In genomic region chr12:122979001-122979907, GRCh38 we compare ENCODE assay signal across 9 cellular contexts. TPM values are rescaled to one million over a fixed set of nuclear protein-coding genes. Genes with fewer than 3 reads are reported as not detected.
DNase-seq lines count a peak whose midpoint lies in the region; ATAC-seq and TF ChIP-seq lines count a peak whose summit lies in the region.
"Had no signal": no experiment of that assay in that cellular context is flagged by ENCODE, and none has a peak within 500 bp of the region (broad histone marks: within the 10 kb centered on the region; RNA-seq: fewer than 3 reads in every experiment).

No MANE protein-coding gene starts in this region.

- intact Hi-C loops in heart right ventricle (cut with DNase I) = loop anchor here in 3 of 10 donors (2.0 to 5.0 kb wide), 2 partner anchors 172 to 258 kb away; partner anchors contain the start of gene PITPNM2 (in 1 of the 3)
- intact Hi-C loops in left ventricle myocardium superior (cut with micrococcal nuclease) = loop anchor here (10.0 kb wide), 1 partner anchor 256 kb away; the partner anchor contains the start of genes MPHOSPH9 and MTRFR
- intact Hi-C loops in body of pancreas (cut with DNase I) = no loop called here
- intact Hi-C loops in posterior vena cava (cut with DNase I) = loop anchor here in 1 of 2 donors (10.0 kb wide), 1 partner anchor 176 kb away; the partner anchor contains the start of gene PITPNM2

- peak overlapping the region; percentile 9 for H2AK5ac ChIP-seq in mesendoderm (ENCODE audit: low read length)

- H4K8ac ChIP-seq in mesendoderm (ENCODE audit: low read depth, low read length) = no peak overlapping the region

- H2BK5ac ChIP-seq in mesendoderm (ENCODE audit: low read length) = no peak overlapping the region

- ATAC-seq in heart right ventricle = no peak
- no peak for ATAC-seq in left ventricle myocardium superior
- ATAC-seq in body of pancreas = no peak

- no peak overlapping the region for H3K23ac ChIP-seq in mesendoderm (ENCODE audit: low read length)

- peaks cover 27 to 76% (median 60%) of the 10 kb centered on the region in 9 donors for H3K4me1 ChIP-seq in heart right ventricle
- peaks cover 80% of the 10 kb centered on the region for H3K4me1 ChIP-seq in body of pancreas
- H3K4me1 ChIP-seq in mesendoderm (ENCODE audit: control insufficient read depth, low read depth, low read length) = peaks cover 9% of the 10 kb centered on the region

- H3K4me3 ChIP-seq in heart right ventricle = peak overlapping the region in 9 of 10 donors; percentile 76 to 100 (median 90)
- peak overlapping the region in 1 of 2 donors; percentile 84 for H3K4me3 ChIP-seq in body of pancreas
- H3K4me3 ChIP-seq in mesendoderm (ENCODE audit: low read length) = no peak overlapping the region

- H3K56ac ChIP-seq in mesendoderm (ENCODE audit: low read length) = peak overlapping the region; percentile 98

- H3K18ac ChIP-seq in mesendoderm (ENCODE audit: low read length) = no peak overlapping the region

- H3K27me3 ChIP-seq in heart right ventricle (no peaks in the 10 kb centered on the region), body of pancreas (no peaks in the 10 kb centered on the region), mesendoderm (ENCODE audit: insufficient read depth, low read length, poor library complexity) (no peaks in the 10 kb centered on the region)
- H3K27me3 ChIP-seq: adrenal gland had no signal

- peak overlapping the region; percentile 76 for H3K4me2 ChIP-seq in mesendoderm (ENCODE audit: low read length)

- H3K9me3 ChIP-seq in heart right ventricle (no peaks in the 10 kb centered on the region), body of pancreas (no peaks in the 10 kb centered on the region)
- H3K9me3 ChIP-seq: adrenal gland had no signal

- peak overlapping the region; percentile 97 for H3K9ac ChIP-seq in mesendoderm (ENCODE audit: low read length)

- H2BK15ac ChIP-seq in mesendoderm (replicated peaks; ENCODE audit: low read depth) = no peak overlapping the region

- TF ChIP-seq CTCF in heart right ventricle (IDR thresholded peaks at IDR 0.05) (no peak), body of pancreas (IDR thresholded peaks at IDR 0.05) (no peak)

- no peak overlapping the region for H2BK120ac ChIP-seq in mesendoderm (ENCODE audit: low read depth, low read length)

- no peak overlapping the region for H4K5ac ChIP-seq in mesendoderm (ENCODE audit: low read length)

- DNase-seq in heart right ventricle = no peak
- DNase-seq in left ventricle myocardium superior = no peak
- DNase-seq in body of pancreas = no peak
- no peak for DNase-seq in mesendoderm
- no peak for DNase-seq in amniotic stem cell (lab: John Stamatoyannopoulos, UW)
- no peak for DNase-seq in SKM-1 (lab: John Stamatoyannopoulos, UW; ENCODE audit: unreplicated experiment)
- no peak for DNase-seq in cerebellum (ENCODE audit: low spot score)
- no peak for DNase-seq in posterior vena cava (ENCODE audit: low spot score)

- H3K4ac ChIP-seq in mesendoderm (ENCODE audit: low read depth, low read length) = no peak overlapping the region

- peaks cover 26% of the 10 kb centered on the region for H3K79me1 ChIP-seq in mesendoderm (ENCODE audit: low read length)

- H3K27ac ChIP-seq in heart right ventricle (peak overlapping the region in 7 of 10 donors; percentile 85 to 98 (median 92)), body of pancreas (peak overlapping the region in 3 of 4 donors; percentile 49 to 86 (median 82)), mesendoderm (ENCODE audit: low read depth, low read length) (no peak overlapping the region)

- 74 to 77% methylated on average over 28 of the region's 28 CpGs for WGBS in heart right ventricle, 2 donors
- WGBS in body of pancreas, 2 donors = 56 to 64% methylated on average over 18 to 28 of the region's 28 CpGs
- no CpG with 5 or more reads among the region's 28 CpGs for WGBS in mesendoderm (ENCODE audit: extremely low coverage, insufficient coverage, low lambda C conversion rate)

- H3K79me2 ChIP-seq in mesendoderm (ENCODE audit: control insufficient read depth, insufficient read depth, low read length) = peaks cover 15% of the 10 kb centered on the region

- no peak for TF ChIP-seq POLR2A in body of pancreas (IDR thresholded peaks at IDR 0.05)

- H3K36me3 ChIP-seq in heart right ventricle (peaks cover 0 to 43% (median 0%) of the 10 kb centered on the region in 9 donors), body of pancreas (replicated peaks in 1 of 2; ENCODE audit: insufficient read depth in 1 of 2, low read depth in 2 of 2) (no peaks in the 10 kb centered on the region), mesendoderm (ENCODE audit: control insufficient read depth, insufficient read depth, low read length) (peaks cover 1% of the 10 kb centered on the region)

RNA-seq across cellular contexts. Expression of gene ARL6IP4, which starts 1.2 kb away (rescaled TPM):
- total RNA-seq in heart right ventricle = 100 to 1,000 TPM; 125 to 161 (median 137) TPM
- 100 to 1,000 TPM; 226 to 319 TPM for polyA plus RNA-seq in heart right ventricle
- total RNA-seq in left ventricle myocardium superior = 181 TPM
- 100 to 1,000 TPM; 215 to 237 TPM for total RNA-seq in body of pancreas
- 118 TPM for polyA plus RNA-seq in mesendoderm (2013, experiment 1 of 2)
- polyA plus RNA-seq in mesendoderm (2013, experiment 2 of 2) = 115 TPM
- total RNA-seq in cerebellum = 19.2 TPM
- 100 to 1,000 TPM; 125 to 132 TPM for total RNA-seq in posterior vena cava

RNA-seq across cellular contexts. Expression of gene OGFOD2, which starts 4.2 kb away (rescaled TPM):
- 10 to 100 TPM; 10.6 to 17.1 (median 12.0) TPM for total RNA-seq in heart right ventricle
- polyA plus RNA-seq in heart right ventricle = 10 to 100 TPM; 12.0 to 15.9 TPM
- 15.4 TPM for total RNA-seq in left ventricle myocardium superior
- total RNA-seq in body of pancreas = 10 to 100 TPM in 1 of 2 donors, 1 to 10 TPM in 1; 8.6 to 25.4 TPM
- 5.2 TPM for polyA plus RNA-seq in mesendoderm (2013, experiment 1 of 2)
- 4.9 TPM for polyA plus RNA-seq in mesendoderm (2013, experiment 2 of 2)
- total RNA-seq in cerebellum = 5.0 TPM
- total RNA-seq in posterior vena cava = 1 to 10 TPM; 7.6 to 9.6 TPM

RNA-seq across cellular contexts. Expression of gene ABCB9, which starts 13.0 kb away (rescaled TPM):
- total RNA-seq in heart right ventricle = 1 to 10 TPM; 2.7 to 5.8 (median 4.5) TPM
- polyA plus RNA-seq in heart right ventricle = 1 to 10 TPM; 1.9 to 6.0 TPM
- total RNA-seq in left ventricle myocardium superior = 4.6 TPM
- 1 to 10 TPM; 5.2 to 7.9 TPM for total RNA-seq in body of pancreas
- 1.4 TPM for polyA plus RNA-seq in mesendoderm (2013, experiment 1 of 2)
- 1.2 TPM for polyA plus RNA-seq in mesendoderm (2013, experiment 2 of 2)
- total RNA-seq in cerebellum = 19.1 TPM
- total RNA-seq in posterior vena cava = 1 to 10 TPM; 3.4 to 5.3 TPM
